8 cellular contexts compared by ENCODE assay signal in genomic region chr15:65869127-65869953, GRCh38. TPM values are rescaled to one million over a fixed set of nuclear protein-coding genes. Genes with fewer than 3 reads are reported as not detected.
DNase-seq lines count a peak whose midpoint lies in the region; ATAC-seq and TF ChIP-seq lines count a peak whose summit lies in the region.

RAB11A (plus strand) TSS chr15:65869491; CDS start chr15:65869586, 95 bp downstream.

- H3K4me1 ChIP-seq in PC-3 (ENCODE audit: insufficient read depth, low read length) = peaks cover 16% of the 10 kb centered on the region
- H3K4me1 ChIP-seq in mucosa of stomach (ENCODE audit: control insufficient read depth, insufficient read depth, low read length) = no peaks in the 10 kb centered on the region

- H3K9ac ChIP-seq in PC-3 (ENCODE audit: low read length) (peak within 1 kb of the TSS; percentile 91), mucosa of stomach (ENCODE audit: low read length) (peak within 1 kb of the TSS; percentile 99)

- H3K27me3 ChIP-seq in PC-3 (ENCODE audit: low read length) (no peaks in the 10 kb centered on the region), mucosa of stomach (ENCODE audit: control insufficient read depth, insufficient read depth, low read length) (no peaks in the 10 kb centered on the region)

- POLR2A ChIA-PET in PC-3 (lab: Charles Lee; ENCODE audit: unreplicated experiment) = no interaction called here

- intact Hi-C loops in PC-3 (cut with micrococcal nuclease) = loop anchor here (1.0 kb wide), 1 partner anchor 37 kb away; no protein-coding TSS in a partner anchor

- peak within 1 kb of the TSS; percentile 88 for H2AFZ ChIP-seq in PC-3 (ENCODE audit: low read length)

- H3K9me3 ChIP-seq in PC-3 (ENCODE audit: low read length) (no peaks in the 10 kb centered on the region), mucosa of stomach (ENCODE audit: control insufficient read depth, low read length) (no peaks in the 10 kb centered on the region)

- BruUV-seq in PC-3 (replicated peaks; lab: Mats Ljungman, UMichigan) = no TSS peak

- TF ChIP-seq CTCF in PC-3 (conservative IDR thresholded peaks at IDR 0.05; ENCODE audit: low read depth, low read length) = no peak; the same call in 1 of the 2 replicates

- H3K36me3 ChIP-seq in PC-3 (ENCODE audit: low read depth, low read length) (no peaks in the 10 kb centered on the region), mucosa of stomach (ENCODE audit: control insufficient read depth, insufficient read depth, low read length) (no peaks in the 10 kb centered on the region)

- DNase-seq in DMS53 treated with DMSO at 0.1 percent for 48 hours (lab: John Stamatoyannopoulos, UW; ENCODE audit: unreplicated experiment) (peak; percentile 82), PC-3 (peak; percentile 90), erythroblast (lab: John Stamatoyannopoulos, UW) (peak; percentile 98 to 99)
- DNase-seq in Jurkat, Clone E6-1 (ENCODE audit: low read depth, low spot score) = peak; percentile 95
- peak; percentile 95 for DNase-seq in activated T-cell treated with anti-CD3 and anti-CD28 coated beads, Interleukin-2, amount 50 U/mL, for 1 hour
- peak; percentile 86 to 90 for DNase-seq in stimulated activated CD8-positive, alpha-beta memory T cell treated with anti-CD3 and anti-CD28 coated beads, Interleukin-7, amount 100 ng/mL, for 1 hour (ENCODE audit: low read depth in 2 of 2)

- H3K79me2 ChIP-seq in PC-3 (ENCODE audit: low read length) = peaks cover 50% of the 10 kb centered on the region

- no peaks in the 10 kb centered on the region for H3K9me2 ChIP-seq in PC-3 (replicated peaks; ENCODE audit: low read length)

- peak within 1 kb of the TSS; percentile 60 for H3K27ac ChIP-seq in PC-3 (ENCODE audit: low read length)

- TF ChIP-seq POLR2A in erythroblast (IDR thresholded peaks at IDR 0.05; ENCODE audit: low read length) = peak; percentile 97

- peak within 1 kb of the TSS; percentile 88 for H3K4me2 ChIP-seq in PC-3 (ENCODE audit: low read length)

- ATAC-seq in GM21619 (IDR thresholded peaks at IDR 0.05; ENCODE audit: unreplicated experiment) = peak; percentile 87
- ATAC-seq in PC-3 = peak; percentile 90

- CTCF ChIA-PET in PC-3 (lab: Charles Lee) = interaction anchor here (0.6 to 1.4 kb wide), 4 partner anchors 13 to 258 kb away, joined by 3 to 10 read pairs (median 8); partner anchors contain the start of gene INTS14

- no peaks in the 10 kb centered on the region; the same call in 1 of the 2 replicates for H4K20me1 ChIP-seq in PC-3 (ENCODE audit: low read length)

- no peaks in the 10 kb centered on the region for H3F3A ChIP-seq in PC-3 (ENCODE audit: low read length, unreplicated experiment)

- H3K4me3 ChIP-seq in Jurkat, Clone E6-1 (ENCODE audit: low read length) = peak within 1 kb of the TSS; percentile 76
- H3K4me3 ChIP-seq in PC-3 (ENCODE audit: low read length) (peak within 1 kb of the TSS; percentile 89), mucosa of stomach (ENCODE audit: low read length) (peak within 1 kb of the TSS; percentile 88)

RNA-seq across cellular contexts. Expression of gene RAB11A, which starts in this region (rescaled TPM):
- 233 TPM for polyA plus RNA-seq in Jurkat, Clone E6-1 (2012; ENCODE audit: insufficient read depth, insufficient read length)
- 123 and 171 TPM in 2 replicates for total RNA-seq in PC-3 (2014; rRNA removed)

Comparison
In these comparisons a context has a peak if more than half of its experiments do, and no peak if none do; other contexts are left out.
1. Peak in every context shown above with its lines: DNase-seq, ATAC-seq, H3K4me3 ChIP-seq and H3K27ac ChIP-seq.